Comparison of ENCODE assay signal across 21 cellular contexts in genomic region chr4:56271121-56271520, GRCh38.
"Had no signal": no experiment of that assay in that cellular context is flagged by ENCODE, and none has a peak within 500 bp of the region (broad histone marks: within the 10 kb centered on the region; RNA-seq: fewer than 3 reads in every experiment).

No MANE protein-coding gene starts in this region.

- ATAC-seq: activated CD4-positive, alpha-beta T cell treated with anti-CD3 and anti-CD28 coated beads for 36 hours; activated T-helper 17 cell treated with anti-CD3 and anti-CD28 coated beads, Interleukin-2, amount 50 U/mL, for 72 hours; body of pancreas; esophagus mucosa; lower lobe of right lung; stimulated activated naive CD8-positive, alpha-beta T cell treated with anti-CD3 and anti-CD28 coated beads, Interleukin-15, Interleukin-2, amounts not matched to agents 100 U/mL and 50 U/mL, for 24 hours; WTC11 had no signal

- H3K4me3 ChIP-seq: body of pancreas, lower lobe of right lung, right atrium auricular region, tibial nerve, uterus had no signal

- H3K9me3 ChIP-seq: body of pancreas, lower lobe of right lung, right atrium auricular region, tibial nerve, uterus had no signal

- H3K4me3 Mint-ChIP-seq: activated CD4-positive, alpha-beta T cell treated with anti-CD3 and anti-CD28 coated beads for 36 hours; activated naive CD8-positive, alpha-beta T cell treated with anti-CD3 and anti-CD28 coated beads for 36 hours; activated T-helper 17 cell treated with anti-CD3 and anti-CD28 coated beads, Interleukin-2, amount 50 U/mL, for 72 hours; T-helper 2 cell treated with Interferon-gamma antibody and Interleukin-4, amounts not matched to agents 5 μg/mL and 100 μg/mL, for 36 hours; WTC11 had no signal

- H3K36me3 ChIP-seq: lower lobe of right lung, right atrium auricular region, tibial nerve, uterus had no signal

- H3K4me1 ChIP-seq: body of pancreas, lower lobe of right lung, right atrium auricular region, tibial nerve, uterus had no signal

- H3K36me3 Mint-ChIP-seq: activated naive CD8-positive, alpha-beta T cell treated with anti-CD3 and anti-CD28 coated beads for 36 hours; WTC11 had no signal

- DNase-seq: activated CD4-positive, alpha-beta T cell treated with anti-CD3 and anti-CD28 coated beads for 36 hours; activated CD4-positive, alpha-beta T cell treated with anti-CD3 and anti-CD28 coated beads, Interleukin-2, amount 50 U/mL, for 48 hours; activated naive CD4-positive, alpha-beta T cell; activated naive CD8-positive, alpha-beta T cell treated with anti-CD3 and anti-CD28 coated beads for 36 hours; amygdala; body of pancreas; central memory CD4-positive, alpha-beta T cell; cortex of kidney; lower lobe of right lung; midbrain; occipital lobe; posterior cingulate gyrus; stimulated activated naive CD8-positive, alpha-beta T cell treated with anti-CD3 and anti-CD28 coated beads, Interleukin-15, Interleukin-2, amounts not matched to agents 100 U/mL and 50 U/mL, for 24 hours; substantia nigra; uterus had no signal

- H3K27me3 ChIP-seq: body of pancreas, right atrium auricular region, tibial nerve, uterus had no signal

- H3K27ac Mint-ChIP-seq: activated CD4-positive, alpha-beta T cell treated with anti-CD3 and anti-CD28 coated beads for 36 hours; activated naive CD8-positive, alpha-beta T cell treated with anti-CD3 and anti-CD28 coated beads for 36 hours; activated T-helper 17 cell treated with anti-CD3 and anti-CD28 coated beads, Interleukin-2, amount 50 U/mL, for 72 hours; T-helper 2 cell treated with Interferon-gamma antibody and Interleukin-4, amounts not matched to agents 5 μg/mL and 100 μg/mL, for 36 hours; WTC11 had no signal

- H3K9me3 Mint-ChIP-seq: activated naive CD8-positive, alpha-beta T cell treated with anti-CD3 and anti-CD28 coated beads for 36 hours; activated T-helper 17 cell treated with anti-CD3 and anti-CD28 coated beads, Interleukin-2, amount 50 U/mL, for 72 hours; T-helper 2 cell treated with Interferon-gamma antibody and Interleukin-4, amounts not matched to agents 5 μg/mL and 100 μg/mL, for 36 hours; WTC11 had no signal

- H3K27ac ChIP-seq: body of pancreas, lower lobe of right lung, right atrium auricular region, tibial nerve, uterus had no signal
